8 cellular contexts compared by ENCODE assay signal in genomic region chr1:38992450-38993111, GRCh38. TPM values are rescaled to one million over a fixed set of nuclear protein-coding genes. Genes with fewer than 3 reads are reported as not detected.
DNase-seq lines count a peak whose midpoint lies in the region; ATAC-seq and TF ChIP-seq lines count a peak whose summit lies in the region.

No MANE protein-coding gene starts in this region.

- no peaks in the 10 kb centered on the region for H3K27me3 ChIP-seq in liver (ENCODE audit: control insufficient read depth in 4 of 4, insufficient read depth in 4 of 4, low read length in 3 of 4)

- peaks cover 8 to 22% of the 10 kb centered on the region in 2 donors for H3K36me3 Mint-ChIP-seq in activated T-cell treated with anti-CD3 and anti-CD28 coated beads, Interleukin-2, amount 50 U/mL, for 72 hours (ENCODE audit: insufficient read depth in 2 of 2)
- H3K36me3 Mint-ChIP-seq in activated naive CD4-positive, alpha-beta T cell treated with anti-CD3 and anti-CD28 coated beads, Interleukin-2, amount 50 U/mL, for 72 hours = peaks cover 24 to 36% of the 10 kb centered on the region in 2 donors
- peaks cover 26% of the 10 kb centered on the region for H3K36me3 Mint-ChIP-seq in type B pancreatic cell

- H3K9ac ChIP-seq in liver (ENCODE audit: low read depth in 1 of 2, low read length in 2 of 2) = peak overlapping the region; percentile 62 to 91

- TF ChIP-seq CTCF in liver (IDR thresholded peaks at IDR 0.05; ENCODE audit: low read depth, low read length, missing input control) = no peak
- TF ChIP-seq CTCF in type B pancreatic cell (conservative IDR thresholded peaks at IDR 0.05) = no peak

- peak overlapping the region; percentile 80 for H3K27ac Mint-ChIP-seq in activated T-cell treated with anti-CD3 and anti-CD28 coated beads, Interleukin-2, amount 50 U/mL, for 72 hours
- peak overlapping the region; percentile 67 to 83 for H3K27ac Mint-ChIP-seq in activated naive CD4-positive, alpha-beta T cell treated with anti-CD3 and anti-CD28 coated beads, Interleukin-2, amount 50 U/mL, for 72 hours
- H3K27ac Mint-ChIP-seq in type B pancreatic cell = peak overlapping the region; percentile 81

- intact Hi-C loops in left colon (cut with DNase I, micrococcal nuclease) = no loop called here

- H3K4me1 Mint-ChIP-seq in activated T-cell treated with anti-CD3 and anti-CD28 coated beads, Interleukin-2, amount 50 U/mL, for 72 hours (ENCODE audit: low read depth) = peaks cover 70% of the 10 kb centered on the region
- peaks cover 32% of the 10 kb centered on the region for H3K4me1 Mint-ChIP-seq in type B pancreatic cell (ENCODE audit: unreplicated experiment)

- no peak for ATAC-seq in activated T-cell treated with anti-CD3 and anti-CD28 coated beads, Interleukin-2, amount 50 U/mL, for 72 hours (replicated peaks in 1 of 2)
- no peak for ATAC-seq in activated naive CD4-positive, alpha-beta T cell treated with anti-CD3 and anti-CD28 coated beads, Interleukin-2, amount 50 U/mL, for 72 hours
- ATAC-seq in left colon = no peak

- no peak for DNase-seq in activated T-cell treated with anti-CD3 and anti-CD28 coated beads, Interleukin-2, amount 50 U/mL, for 72 hours
- no peak for DNase-seq in activated T-cell treated with anti-CD3 and anti-CD28 coated beads for 4 hours
- DNase-seq in activated naive CD4-positive, alpha-beta T cell treated with anti-CD3 and anti-CD28 coated beads, Interleukin-2, amount 50 U/mL, for 72 hours (ENCODE audit: low spot score in 2 of 2) = no peak
- DNase-seq in type B pancreatic cell (ENCODE audit: extremely low spot score, unreplicated experiment) = no peak
- DNase-seq in left colon = no peak
- DNase-seq in NCI-H2081 (lab: John Stamatoyannopoulos, UW) = no peak
- no peak for DNase-seq in AG20443 (ENCODE audit: low spot score)

- H3K9me3 Mint-ChIP-seq in activated T-cell treated with anti-CD3 and anti-CD28 coated beads, Interleukin-2, amount 50 U/mL, for 72 hours = no peaks in the 10 kb centered on the region
- H3K9me3 Mint-ChIP-seq in activated naive CD4-positive, alpha-beta T cell treated with anti-CD3 and anti-CD28 coated beads, Interleukin-2, amount 50 U/mL, for 72 hours = no peaks in the 10 kb centered on the region
- H3K9me3 Mint-ChIP-seq in type B pancreatic cell = no peaks in the 10 kb centered on the region

- H3K36me3 ChIP-seq in liver (ENCODE audit: control insufficient read depth in 4 of 4, insufficient read depth in 3 of 4, low read depth in 1 of 4, low read length in 3 of 4) = peaks cover 0 to 9% (median 2%) of the 10 kb centered on the region in 4 donors

- H3K9me3 ChIP-seq in liver (ENCODE audit: control insufficient read depth in 4 of 4, low read length in 3 of 4) = no peaks in the 10 kb centered on the region

- peak overlapping the region; percentile 50 to 51 for H3K27ac ChIP-seq in liver (ENCODE audit: low read depth in 1 of 2, low read length in 2 of 2)

- no peaks in the 10 kb centered on the region for H3K27me3 Mint-ChIP-seq in activated T-cell treated with anti-CD3 and anti-CD28 coated beads, Interleukin-2, amount 50 U/mL, for 72 hours (ENCODE audit: low read depth)
- no peaks in the 10 kb centered on the region for H3K27me3 Mint-ChIP-seq in type B pancreatic cell

- H3K4me3 ChIP-seq in liver (ENCODE audit: low read depth in 1 of 3, low read length in 3 of 3) = peak overlapping the region; percentile 93 to 98 (median 98)

- peak overlapping the region; percentile 87 to 94 for H3K4me3 Mint-ChIP-seq in activated T-cell treated with anti-CD3 and anti-CD28 coated beads, Interleukin-2, amount 50 U/mL, for 72 hours
- H3K4me3 Mint-ChIP-seq in type B pancreatic cell = peak overlapping the region; percentile 92

- TF ChIP-seq RAD21 in liver (IDR thresholded peaks at IDR 0.05) = no peak

- peaks cover 3 to 15% (median 11%) of the 10 kb centered on the region in 4 donors for H3K4me1 ChIP-seq in liver (ENCODE audit: control insufficient read depth in 4 of 4, insufficient read depth in 4 of 4, low read length in 3 of 4)

- WGBS in liver = 27% methylated on average over 9 of the region's 9 CpGs

TF ChIP-seq in liver, 16 proteins besides CTCF, POLR2A, EP300 and RAD21:
- no peak for TF ChIP-seq RXRA (IDR thresholded peaks at IDR 0.05)
- TF ChIP-seq FOXA1 (IDR thresholded peaks at IDR 0.05) = no peak
- TF ChIP-seq MAX (IDR thresholded peaks at IDR 0.05) = no peak
- no peak for TF ChIP-seq EGR1 (IDR thresholded peaks at IDR 0.05; ENCODE audit: low read depth in 2 of 2)
- TF ChIP-seq REST (IDR thresholded peaks at IDR 0.05) = no peak
- no peak for TF ChIP-seq ATF3 (IDR thresholded peaks at IDR 0.05)
- TF ChIP-seq SP1 (IDR thresholded peaks at IDR 0.05) = no peak
- no peak for TF ChIP-seq YY1 (IDR thresholded peaks at IDR 0.05)
- no peak for TF ChIP-seq TAF1 (conservative IDR thresholded peaks at IDR 0.05)

RNA-seq across cellular contexts. Expression of gene AKIRIN1, which starts 1.5 kb away (rescaled TPM):
- 10 to 100 TPM; 73.9 to 74.6 TPM for total RNA-seq in activated T-cell treated with anti-CD3 and anti-CD28 coated beads, Interleukin-2, amount 50 U/mL, for 72 hours
- total RNA-seq in activated naive CD4-positive, alpha-beta T cell treated with anti-CD3 and anti-CD28 coated beads, Interleukin-2, amount 50 U/mL, for 72 hours = 10 to 100 TPM; 45.8 to 93.6 TPM
- total RNA-seq in liver (10 to 100 TPM; 30.0 to 52.4 TPM), type B pancreatic cell (ENCODE audit: low replicate concordance) (67.4 and 73.0 TPM in 2 replicates), left colon (10 to 100 TPM; 51.1 to 59.0 TPM)
- 10 to 100 TPM; 18.2 to 23.6 TPM for polyA plus RNA-seq in liver

RNA-seq across cellular contexts. Expression of gene NDUFS5, which starts 33.6 kb away (rescaled TPM):
- 10 to 100 TPM; 88.7 to 89.1 TPM for total RNA-seq in activated T-cell treated with anti-CD3 and anti-CD28 coated beads, Interleukin-2, amount 50 U/mL, for 72 hours
- total RNA-seq in activated naive CD4-positive, alpha-beta T cell treated with anti-CD3 and anti-CD28 coated beads, Interleukin-2, amount 50 U/mL, for 72 hours = 100 to 1,000 TPM; 153 to 211 TPM
- total RNA-seq in liver (100 to 1,000 TPM; 193 to 213 TPM), type B pancreatic cell (ENCODE audit: low replicate concordance) (212 and 252 TPM in 2 replicates), left colon (100 to 1,000 TPM; 171 to 193 TPM)
- polyA plus RNA-seq in liver = 100 to 1,000 TPM; 259 to 308 TPM

RNA-seq across cellular contexts. Expression of gene RHBDL2, which starts 51.0 kb away (rescaled TPM):
- total RNA-seq in activated T-cell treated with anti-CD3 and anti-CD28 coated beads, Interleukin-2, amount 50 U/mL, for 72 hours = not detected
- total RNA-seq in activated naive CD4-positive, alpha-beta T cell treated with anti-CD3 and anti-CD28 coated beads, Interleukin-2, amount 50 U/mL, for 72 hours = not detected
- total RNA-seq in liver (under 1 TPM; 0.14 to 0.17 TPM), type B pancreatic cell (ENCODE audit: low replicate concordance) (0.80 and 1.2 TPM in 2 replicates), left colon (10 to 100 TPM; 35.1 to 43.3 TPM)
- polyA plus RNA-seq in liver = under 1 TPM in 1 of 2 donors, not detected in 1; 0.28 TPM

Comparison
In these comparisons a context has a peak if more than half of its experiments do, and no peak if none do; other contexts are left out.
1. RNA of gene RHBDL2, which starts 51.0 kb away (total RNA-seq): 35.1 to 43.3 TPM in left colon; 0.80 to 1.2 TPM in type B pancreatic cell, 0.14 to 0.17 TPM in liver, not detected in activated naive CD4-positive, alpha-beta T cell treated with anti-CD3 and anti-CD28 coated beads, Interleukin-2, amount 50 U/mL, for 72 hours and not detected in activated T-cell treated with anti-CD3 and anti-CD28 coated beads, Interleukin-2, amount 50 U/mL, for 72 hours; every median in the first group is over 10 times any median in the second.
2. Peak in every context shown above with its lines, with median percentiles within 50 percentile points of each other: H3K27ac Mint-ChIP-seq.